Comparison of ENCODE assay signal across 8 cellular contexts in genomic region chr4:2963185-2964076, GRCh38. TPM values are rescaled to one million over a fixed set of nuclear protein-coding genes. Genes with fewer than 3 reads are reported as not detected.
DNase-seq lines count a peak whose midpoint lies in the region; ATAC-seq and TF ChIP-seq lines count a peak whose summit lies in the region.

GRK4 (plus strand) TSS chr4:2963571; CDS start chr4:2964071, 500 bp downstream.
NOP14 (minus strand) TSS chr4:2963406; CDS start chr4:2963319, 87 bp downstream.

- no peak for TF ChIP-seq CTCF in GM13977 (IDR thresholded peaks at IDR 0.05; ENCODE audit: extremely low read depth, insufficient read depth, missing control alignments)
- TF ChIP-seq CTCF in left ventricle myocardium inferior (IDR thresholded peaks at IDR 0.05; ENCODE audit: borderline replicate concordance): peak; percentile 47
- TF ChIP-seq CTCF in upper lobe of right lung (IDR thresholded peaks at IDR 0.05): peak; percentile 50

- H3K27ac ChIP-seq in left ventricle myocardium inferior (replicated peaks) (peak within 1 kb of the TSS; percentile 92), upper lobe of right lung (peak within 1 kb of the TSS; percentile 90)

- peaks cover 55% of the 10 kb centered on the region for H3K4me1 ChIP-seq in left ventricle myocardium inferior
- peaks cover 23% of the 10 kb centered on the region for H3K4me1 ChIP-seq in upper lobe of right lung

- in situ Hi-C loops in GM13977 (cut with MboI; ENCODE audit: low pct_unique_long_range_greater_than_20kb, low sequenced_read_pairs, unreplicated experiment): no loop called here

- intact Hi-C loops in left ventricle myocardium inferior (cut with micrococcal nuclease) (no loop called here), posterior vena cava (cut with DNase I) (loop anchor here in 1 of 2 donors (10.0 kb wide), 1 partner anchor 719 kb away; the partner anchor contains the start of genes HAUS3 and POLN), upper lobe of right lung (cut with DNase I) (no loop called here)

- no peaks in the 10 kb centered on the region for H3K9me3 ChIP-seq in left ventricle myocardium inferior (replicated peaks)
- no peaks in the 10 kb centered on the region for H3K9me3 ChIP-seq in upper lobe of right lung

- peaks cover 2% of the 10 kb centered on the region for H3K36me3 ChIP-seq in left ventricle myocardium inferior
- H3K36me3 ChIP-seq in upper lobe of right lung: peaks cover 4% of the 10 kb centered on the region

- H3K27me3 ChIP-seq in left ventricle myocardium inferior (ENCODE audit: low read depth) (no peaks in the 10 kb centered on the region), upper lobe of right lung (no peaks in the 10 kb centered on the region)

- H3K4me3 ChIP-seq in left ventricle myocardium inferior: peak within 1 kb of the TSS; percentile 98
- peak within 1 kb of the TSS; percentile 71 for H3K4me3 ChIP-seq in upper lobe of right lung

- DNase-seq in GM13977 (ENCODE audit: low spot score): peak; percentile 99
- peak; percentile 67 for DNase-seq in NCI-H1436 treated with DMSO at 0.1 percent for 48 hours (lab: John Stamatoyannopoulos, UW)
- DNase-seq in T follicular helper cell (ENCODE audit: low read depth): peak; percentile 97
- peak; percentile 97 for DNase-seq in amniotic epithelial cell (ENCODE audit: low read depth)
- DNase-seq in left ventricle myocardium inferior: peak; percentile 98
- DNase-seq in posterior vena cava (ENCODE audit: low spot score): peak; percentile 100
- peak; percentile 100 for DNase-seq in upper lobe of right lung

- peak; percentile 91 for ATAC-seq in HG02870 (IDR thresholded peaks at IDR 0.05; ENCODE audit: unreplicated experiment)
- ATAC-seq in upper lobe of right lung: peak; percentile 98

RNA-seq across cellular contexts. Expression of gene GRK4, which starts in this region (rescaled TPM):
- total RNA-seq in left ventricle myocardium inferior (9.0 TPM), posterior vena cava (1 to 10 TPM; 5.6 to 8.0 TPM), upper lobe of right lung (8.0 TPM)

RNA-seq across cellular contexts. Expression of gene NOP14, which starts in this region (rescaled TPM):
- 17.4 TPM for total RNA-seq in left ventricle myocardium inferior
- 10 to 100 TPM; 16.1 to 20.5 TPM for total RNA-seq in posterior vena cava
- total RNA-seq in upper lobe of right lung: 21.4 TPM

Comparison
In these comparisons a context has a peak if more than half of its experiments do, and no peak if none do; other contexts are left out.
1. Peak in every context shown above with its lines: DNase-seq, ATAC-seq, H3K4me3 ChIP-seq and H3K27ac ChIP-seq.